10 cellular contexts compared by ENCODE assay signal in genomic region chr11:73414977-73415492, GRCh38. TPM values are rescaled to one million over a fixed set of nuclear protein-coding genes. Genes with fewer than 3 reads are reported as not detected.
DNase-seq lines count a peak whose midpoint lies in the region; ATAC-seq and TF ChIP-seq lines count a peak whose summit lies in the region.
"Had no signal": no experiment of that assay in that cellular context is flagged by ENCODE, and none has a peak within 500 bp of the region (broad histone marks: within the 10 kb centered on the region; RNA-seq: fewer than 3 reads in every experiment).

No MANE protein-coding gene starts in this region.

- ATAC-seq in central memory CD8-positive, alpha-beta T cell (replicated peaks; ENCODE audit: extremely low read depth, poor library complexity, severe bottlenecking): no peak
- no peak for ATAC-seq in naive thymus-derived CD8-positive, alpha-beta T cell

- H3K27ac Mint-ChIP-seq in CD14-positive monocyte: peak overlapping the region; percentile 5 to 87 (median 74)
- H3K27ac Mint-ChIP-seq in central memory CD8-positive, alpha-beta T cell (ENCODE audit: low read depth): peak overlapping the region; percentile 22
- H3K27ac Mint-ChIP-seq in naive thymus-derived CD8-positive, alpha-beta T cell: peak overlapping the region in 7 of 10 donors; percentile 3 to 81 (median 21)
- no peak overlapping the region for H3K27ac Mint-ChIP-seq in T-helper 2 cell treated with Interferon-gamma antibody and Interleukin-4, amounts not matched to agents 5 μg/mL and 100 μg/mL, for 36 hours
- H3K27ac Mint-ChIP-seq: T-helper 1 cell treated with Interleukin-12 subunit alpha and Interleukin-12 subunit beta and Interleukin-4 antibody, amounts not matched to agents 30 μg/mL and 1 μg/mL, for 36 hours had no signal

- H3K36me3 Mint-ChIP-seq in CD14-positive monocyte: peaks cover 64 to 78% of the 10 kb centered on the region in 2 donors
- peaks cover 10% of the 10 kb centered on the region for H3K36me3 Mint-ChIP-seq in central memory CD8-positive, alpha-beta T cell (ENCODE audit: insufficient read depth)
- H3K36me3 Mint-ChIP-seq in naive thymus-derived CD8-positive, alpha-beta T cell: peaks cover 7 to 41% (median 7%) of the 10 kb centered on the region in 3 donors
- peaks cover 14% of the 10 kb centered on the region for H3K36me3 Mint-ChIP-seq in T-helper 2 cell treated with Interferon-gamma antibody and Interleukin-4, amounts not matched to agents 5 μg/mL and 100 μg/mL, for 36 hours (ENCODE audit: low read depth)

- H3K4me1 Mint-ChIP-seq in CD14-positive monocyte: peaks cover 66% of the 10 kb centered on the region
- H3K4me1 Mint-ChIP-seq in central memory CD8-positive, alpha-beta T cell: peaks cover 6% of the 10 kb centered on the region
- H3K4me1 Mint-ChIP-seq in naive thymus-derived CD8-positive, alpha-beta T cell: peaks cover 6 to 15% (median 10%) of the 10 kb centered on the region in 4 donors
- H3K4me1 Mint-ChIP-seq in T-helper 2 cell treated with Interferon-gamma antibody and Interleukin-4, amounts not matched to agents 5 μg/mL and 100 μg/mL, for 36 hours (ENCODE audit: low read depth): peaks cover 7% of the 10 kb centered on the region

- peaks cover 0 to 5% (median 3%) of the 10 kb centered on the region in 7 donors for H3K9me3 Mint-ChIP-seq in CD14-positive monocyte
- H3K9me3 Mint-ChIP-seq in central memory CD8-positive, alpha-beta T cell: no peaks in the 10 kb centered on the region
- H3K9me3 Mint-ChIP-seq in naive thymus-derived CD8-positive, alpha-beta T cell: no peaks in the 10 kb centered on the region
- H3K9me3 Mint-ChIP-seq in T-helper 2 cell treated with Interferon-gamma antibody and Interleukin-4, amounts not matched to agents 5 μg/mL and 100 μg/mL, for 36 hours: no peaks in the 10 kb centered on the region
- H3K9me3 Mint-ChIP-seq: T-helper 1 cell treated with Interleukin-12 subunit alpha and Interleukin-12 subunit beta and Interleukin-4 antibody, amounts not matched to agents 30 μg/mL and 1 μg/mL, for 36 hours had no signal

- no peak overlapping the region for H3K4me3 ChIP-seq in MG63

- intact Hi-C loops in CD14-positive monocyte (cut with micrococcal nuclease): loop anchor here in 1 of 2 donors (10.0 kb wide), 1 partner anchor 120 kb away; no protein-coding TSS in a partner anchor

- DNase-seq in CD14-positive monocyte (ENCODE audit: low spot score) (no peak), MG63 (peak; percentile 19), LoVo (ENCODE audit: low spot score) (no peak), ecto neural progenitor cell (ENCODE audit: low spot score) (no peak), NCI-H2029 treated with DMSO at 0.1 percent for 48 hours (lab: John Stamatoyannopoulos, UW) (no peak)
- no peak for DNase-seq in central memory CD8-positive, alpha-beta T cell (ENCODE audit: low spot score in 2 of 2)
- DNase-seq in naive thymus-derived CD8-positive, alpha-beta T cell: no peak
- no peak for DNase-seq in T-helper 2 cell treated with Interferon-gamma antibody and Interleukin-4, amounts not matched to agents 5 μg/mL and 100 μg/mL, for 36 hours (ENCODE audit: low spot score)
- DNase-seq: stimulated activated CD4-positive, alpha-beta T cell treated with anti-CD3 and anti-CD28 coated beads, Interleukin-4, amount 100 ng/mL, for 1 hour had no signal

- H3K27me3 ChIP-seq in MG63: no peaks in the 10 kb centered on the region

- H3K36me3 ChIP-seq in MG63: peaks cover 11% of the 10 kb centered on the region

- no peaks in the 10 kb centered on the region for H3K27me3 Mint-ChIP-seq in CD14-positive monocyte (ENCODE audit: low read depth in 3 of 3)
- no peaks in the 10 kb centered on the region for H3K27me3 Mint-ChIP-seq in central memory CD8-positive, alpha-beta T cell
- no peaks in the 10 kb centered on the region for H3K27me3 Mint-ChIP-seq in naive thymus-derived CD8-positive, alpha-beta T cell
- H3K27me3 Mint-ChIP-seq in T-helper 2 cell treated with Interferon-gamma antibody and Interleukin-4, amounts not matched to agents 5 μg/mL and 100 μg/mL, for 36 hours (ENCODE audit: low read depth): no peaks in the 10 kb centered on the region

- H3K4me3 Mint-ChIP-seq in CD14-positive monocyte: no peak overlapping the region
- no peak overlapping the region for H3K4me3 Mint-ChIP-seq in central memory CD8-positive, alpha-beta T cell
- no peak overlapping the region for H3K4me3 Mint-ChIP-seq in naive thymus-derived CD8-positive, alpha-beta T cell
- no peak overlapping the region for H3K4me3 Mint-ChIP-seq in T-helper 2 cell treated with Interferon-gamma antibody and Interleukin-4, amounts not matched to agents 5 μg/mL and 100 μg/mL, for 36 hours
- H3K4me3 Mint-ChIP-seq: T-helper 1 cell treated with Interleukin-12 subunit alpha and Interleukin-12 subunit beta and Interleukin-4 antibody, amounts not matched to agents 30 μg/mL and 1 μg/mL, for 36 hours had no signal

- POLR2A ChIA-PET in naive thymus-derived CD8-positive, alpha-beta T cell (lab: Charles Lee): no interaction called here

- no peak for TF ChIP-seq CTCF in CD14-positive monocyte (IDR thresholded peaks at IDR 0.05)

- H3K9me3 ChIP-seq in MG63: no peaks in the 10 kb centered on the region

RNA-seq across cellular contexts. Expression of gene RELT, which starts 38.8 kb away (rescaled TPM):
- 10 to 100 TPM; 16.4 to 27.3 TPM for polyA plus RNA-seq in CD14-positive monocyte
- 3.2 and 5.0 TPM in 2 replicates for total RNA-seq in MG63 (2014; rRNA removed; shearing (Covaris generic); ENCODE audit: low replicate concordance)
- 10 to 100 TPM; 11.7 to 12.8 TPM for total RNA-seq in naive thymus-derived CD8-positive, alpha-beta T cell
- 1 to 10 TPM; 1.3 to 3.3 (median 2.7) TPM for polyA plus RNA-seq in naive thymus-derived CD8-positive, alpha-beta T cell
